ENCODE assay signal across 22 cellular contexts in the genomic region with DNA sequence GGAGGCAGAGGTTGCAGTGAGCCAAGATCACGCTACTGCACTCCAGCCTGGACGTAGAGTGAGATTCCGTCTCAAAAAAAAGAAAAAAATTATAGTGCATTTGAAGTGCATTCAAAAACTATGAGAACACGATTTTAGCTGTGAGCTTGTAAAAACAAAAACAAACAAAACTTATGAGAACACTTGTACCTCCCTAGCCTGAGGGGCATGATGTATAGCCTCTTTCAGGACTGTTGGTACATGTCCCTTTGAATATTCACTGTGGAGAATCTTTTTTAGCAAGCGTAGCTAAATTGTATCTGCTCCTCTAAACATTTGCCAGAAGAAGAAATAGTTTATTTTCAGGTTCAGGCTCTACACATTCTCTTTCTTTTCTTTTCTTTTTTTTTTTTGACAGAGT.
"Had no signal": no experiment of that assay in that cellular context is flagged by ENCODE, and none has a peak within 500 bp of the region (broad histone marks: within the 10 kb centered on the region; RNA-seq: fewer than 3 reads in every experiment).

No MANE protein-coding gene starts in this region.

- H3K4me3 Mint-ChIP-seq: activated naive CD8-positive, alpha-beta T cell; activated T-cell treated with anti-CD3 and anti-CD28 coated beads, Interleukin-2, amount 50 U/mL, for 24 hours; activated T-helper 17 cell treated with anti-CD3 and anti-CD28 coated beads, Interleukin-2, amount 50 U/mL, for 72 hours; immature natural killer cell; naive thymus-derived CD4-positive, alpha-beta T cell; neural crest cell; WTC11 had no signal

- H3K27me3 Mint-ChIP-seq: activated naive CD8-positive, alpha-beta T cell; activated T-cell treated with anti-CD3 and anti-CD28 coated beads, Interleukin-2, amount 50 U/mL, for 24 hours; activated T-helper 17 cell treated with anti-CD3 and anti-CD28 coated beads, Interleukin-2, amount 50 U/mL, for 72 hours had no signal

- H3K27ac Mint-ChIP-seq: activated naive CD8-positive, alpha-beta T cell; activated T-cell treated with anti-CD3 and anti-CD28 coated beads, Interleukin-2, amount 50 U/mL, for 24 hours; activated T-helper 17 cell treated with anti-CD3 and anti-CD28 coated beads, Interleukin-2, amount 50 U/mL, for 72 hours; immature natural killer cell; naive thymus-derived CD4-positive, alpha-beta T cell; progenitor cell of endocrine pancreas; WTC11 had no signal

- DNase-seq: activated CD8-positive, alpha-beta memory T cell treated with anti-CD3 and anti-CD28 coated beads, Interleukin-2, amount 50 U/mL, for 4 hours; activated naive CD4-positive, alpha-beta T cell; activated T-cell treated with anti-CD3 and anti-CD28 coated beads, Interleukin-2, amount 50 U/mL, for 24 hours; amniotic stem cell; cerebellar nuclear complex; immature natural killer cell; kidney glomerular epithelial cell; left lung; naive thymus-derived CD4-positive, alpha-beta T cell; retina; spleen; stimulated activated CD4-positive, alpha-beta T cell treated with anti-CD3 and anti-CD28 coated beads, Interleukin-4, amount 100 ng/mL, for 24 hours; stimulated activated naive CD8-positive, alpha-beta T cell treated with anti-CD3 and anti-CD28 coated beads, Interleukin-15, Interleukin-2, amounts not matched to agents 100 U/mL and 50 U/mL, for 24 hours; T-helper 1 cell had no signal

- H3K4me3 ChIP-seq: coronary artery, left lung, lung, spleen, tibial nerve had no signal

- H3K36me3 ChIP-seq: left lung, spleen, tibial nerve had no signal

- H3K9me3 ChIP-seq: left lung, spleen, tibial nerve had no signal

- H3K27ac ChIP-seq: coronary artery, left lung, spleen, tibial nerve had no signal

- H3K9me3 Mint-ChIP-seq: immature natural killer cell had no signal

- ATAC-seq: activated T-helper 17 cell treated with anti-CD3 and anti-CD28 coated beads, Interleukin-2, amount 50 U/mL, for 72 hours; left lung; naive thymus-derived CD4-positive, alpha-beta T cell; stimulated activated naive CD8-positive, alpha-beta T cell treated with anti-CD3 and anti-CD28 coated beads, Interleukin-15, Interleukin-2, amounts not matched to agents 100 U/mL and 50 U/mL, for 24 hours; WTC11 had no signal

- H3K27me3 ChIP-seq: left lung, spleen had no signal
